In genomic region chr13:33207616-33207964, GRCh38 we compare ENCODE assay signal across 8 cellular contexts.
DNase-seq lines count a peak whose midpoint lies in the region; ATAC-seq, FAIRE-seq and TF ChIP-seq lines count a peak whose summit lies in the region.

No MANE protein-coding gene starts in this region.

- H3K36me3 Mint-ChIP-seq in naive thymus-derived CD8-positive, alpha-beta T cell: no peaks in the 10 kb centered on the region

- H3K27ac ChIP-seq in skin epidermis: peak overlapping the region in 15 of 21 experiments; percentile 26 to 81 (median 68)

- no peak for TF ChIP-seq POLR2A in GM12891 (IDR thresholded peaks at IDR 0.05; ENCODE audit: low read depth, low read length)

- no peak overlapping the region for H3K4me3 Mint-ChIP-seq in naive thymus-derived CD8-positive, alpha-beta T cell

- H3K4me1 Mint-ChIP-seq in naive thymus-derived CD8-positive, alpha-beta T cell: peaks cover 0 to 11% (median 5%) of the 10 kb centered on the region in 4 donors

- H3K27me3 Mint-ChIP-seq in naive thymus-derived CD8-positive, alpha-beta T cell: peaks cover 8 to 45% (median 22%) of the 10 kb centered on the region in 5 donors

- no peaks in the 10 kb centered on the region for H3K9me3 Mint-ChIP-seq in naive thymus-derived CD8-positive, alpha-beta T cell

- no peak for ATAC-seq in naive thymus-derived CD8-positive, alpha-beta T cell
- ATAC-seq in GM21526 (IDR thresholded peaks at IDR 0.05; ENCODE audit: low FRiP score, unreplicated experiment): no peak

- DNase-seq in GM12891 (ENCODE audit: insufficient read length, low spot score) (no peak), RPMI7951 (ENCODE audit: low read depth) (peak; percentile 45), fibroblast of the conjunctiva (ENCODE audit: low read depth) (peak; percentile 83), kidney glomerular epithelial cell (lab: John Stamatoyannopoulos, UW) (no peak), NCI-H2196 (lab: John Stamatoyannopoulos, UW; ENCODE audit: unreplicated experiment) (no peak)
- no peak for DNase-seq in naive thymus-derived CD8-positive, alpha-beta T cell

- FAIRE-seq in GM12891 (lab: Jason Lieb, UNC): no peak

- POLR2A ChIA-PET in naive thymus-derived CD8-positive, alpha-beta T cell (lab: Charles Lee): no interaction called here

- H3K27ac Mint-ChIP-seq in naive thymus-derived CD8-positive, alpha-beta T cell: no peak overlapping the region

- no peak overlapping the region for H3K4me3 ChIP-seq in skin epidermis

TF ChIP-seq in GM12891, 5 proteins besides CTCF, POLR2A, EP300 and RAD21:
- TF ChIP-seq TAF1 (IDR thresholded peaks at IDR 0.05; ENCODE audit: low read depth, low read length): no peak
- peak; percentile 87 for TF ChIP-seq SPI1 (IDR thresholded peaks at IDR 0.05; ENCODE audit: low read depth, low read length)
TF ChIP-seq in GM12891: peak in this region for 1.

Comparison
In these comparisons a context has a peak if more than half of its experiments do, and no peak if none do; other contexts are left out.
1. DNase-seq: peak in RPMI7951 (single experiment) and fibroblast of the conjunctiva (single experiment); none in GM12891 (single experiment), kidney glomerular epithelial cell (single experiment), naive thymus-derived CD8-positive, alpha-beta T cell (0 of 10) and NCI-H2196 (single experiment).